1 cellular context compared by ENCODE assay signal in the genomic region with DNA sequence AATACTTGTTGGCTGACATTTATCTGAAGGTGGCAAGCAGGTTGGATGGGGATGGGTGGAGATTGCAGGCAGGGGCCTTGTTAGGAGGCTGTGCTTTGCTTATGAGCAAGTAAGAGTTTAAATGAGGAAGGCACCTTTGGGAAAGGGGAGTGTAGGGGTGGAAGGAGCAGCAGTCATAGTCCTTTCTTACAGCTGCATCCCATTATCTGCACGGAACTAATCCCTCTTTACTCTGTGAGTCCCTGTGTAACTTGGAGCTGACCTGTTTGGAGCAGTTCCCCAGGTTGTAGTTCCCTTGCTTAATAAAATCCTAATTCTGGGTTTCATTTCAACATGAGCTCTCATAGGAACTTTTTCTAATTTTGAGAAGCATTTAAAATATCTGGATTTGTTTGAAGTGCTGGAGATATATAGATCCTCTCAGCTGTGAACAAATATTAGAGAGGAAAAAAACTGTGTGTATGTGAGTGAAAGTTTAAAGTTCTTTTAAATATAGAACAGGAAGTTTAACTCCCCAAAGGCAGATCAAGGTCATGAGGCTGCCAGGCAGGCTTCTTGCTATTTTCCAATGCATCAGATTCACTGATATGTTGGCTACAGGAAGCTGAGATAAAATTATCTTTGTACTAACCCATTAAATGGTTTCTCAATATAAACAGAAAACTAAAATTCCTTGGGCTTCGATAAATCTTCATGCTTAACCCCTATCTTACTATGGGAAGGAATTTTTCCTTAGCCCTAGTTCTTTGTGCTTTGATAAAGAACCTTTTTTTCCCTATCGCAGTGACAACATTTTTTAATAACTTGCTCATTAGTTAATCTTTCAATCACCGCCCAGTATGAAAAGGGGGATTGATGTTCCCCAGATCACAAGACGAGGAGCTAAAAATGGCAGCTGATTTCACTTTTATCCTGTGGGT.
TF ChIP-seq lines count a peak whose summit lies in the region.

No MANE protein-coding gene starts in this region.

TF ChIP-seq in WTC11, 78 proteins besides CTCF, POLR2A, EP300 and RAD21 (continued from another document):
- TF ChIP-seq ATF6 (CRISPR knock-in tag; IDR thresholded peaks at IDR 0.05) (no peak), ATF1 (CRISPR knock-in tag; IDR thresholded peaks at IDR 0.05) (no peak), GRHL2 (CRISPR knock-in tag; IDR thresholded peaks at IDR 0.05; ENCODE audit: insufficient replicate concordance, severe bottlenecking) (no peak), USF2 (CRISPR knock-in tag; IDR thresholded peaks at IDR 0.05) (no peak)
- TF ChIP-seq, protein P1, sequence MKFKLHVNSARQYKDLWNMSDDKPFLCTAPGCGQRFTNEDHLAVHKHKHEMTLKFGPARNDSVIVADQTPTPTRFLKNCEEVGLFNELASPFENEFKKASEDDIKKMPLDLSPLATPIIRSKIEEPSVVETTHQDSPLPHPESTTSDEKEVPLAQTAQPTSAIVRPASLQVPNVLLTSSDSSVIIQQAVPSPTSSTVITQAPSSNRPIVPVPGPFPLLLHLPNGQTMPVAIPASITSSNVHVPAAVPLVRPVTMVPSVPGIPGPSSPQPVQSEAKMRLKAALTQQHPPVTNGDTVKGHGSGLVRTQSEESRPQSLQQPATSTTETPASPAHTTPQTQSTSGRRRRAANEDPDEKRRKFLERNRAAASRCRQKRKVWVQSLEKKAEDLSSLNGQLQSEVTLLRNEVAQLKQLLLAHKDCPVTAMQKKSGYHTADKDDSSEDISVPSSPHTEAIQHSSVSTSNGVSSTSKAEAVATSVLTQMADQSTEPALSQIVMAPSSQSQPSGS (CRISPR knock-in tag; IDR thresholded peaks at IDR 0.05; ENCODE audit: borderline replicate concordance, low read depth) = no peak
